Comparison of ENCODE assay signal across 1 cellular context in the genomic region with DNA sequence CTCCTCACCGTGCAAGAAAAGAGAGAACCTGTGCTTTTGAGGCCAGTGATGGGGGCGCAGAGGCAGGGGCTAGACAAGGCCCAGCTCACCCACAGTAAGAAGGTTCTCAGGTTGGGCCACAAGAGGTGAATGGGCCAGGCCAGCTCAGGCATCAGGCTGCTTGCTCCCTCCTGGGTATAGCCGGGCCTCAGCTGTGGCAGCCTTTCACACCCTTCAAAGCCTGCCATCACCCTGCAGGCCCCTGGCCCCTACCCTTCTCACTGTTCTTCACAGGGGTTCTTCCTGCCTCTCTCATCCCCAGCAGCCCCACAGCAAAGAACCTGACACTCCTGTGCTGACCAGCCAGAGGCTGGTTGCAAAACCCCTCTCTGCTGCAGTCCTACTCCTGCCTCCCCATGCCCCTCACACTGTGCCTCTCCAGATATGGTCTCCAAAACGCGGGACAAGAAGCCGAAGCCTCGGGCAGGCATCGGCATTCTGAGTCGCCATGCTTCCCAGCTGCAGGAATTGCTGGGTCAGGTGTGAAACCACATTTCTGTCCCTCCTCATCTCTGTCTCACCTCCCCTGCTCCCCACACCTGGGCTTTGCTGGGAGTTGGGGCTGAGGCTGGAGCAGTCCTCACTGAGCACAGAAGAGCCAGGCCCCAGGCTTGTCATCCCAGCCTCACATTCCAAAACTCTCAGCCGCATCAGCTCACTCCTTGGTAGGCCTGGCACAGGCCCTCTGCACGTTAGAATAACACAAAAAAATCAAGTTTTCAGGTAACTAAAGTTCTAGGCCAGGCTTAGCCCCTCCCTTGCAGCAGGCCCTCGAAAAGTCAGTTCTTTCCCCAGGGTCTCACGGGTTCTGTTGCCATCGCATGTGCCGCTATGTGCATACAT.
TF ChIP-seq lines count a peak whose summit lies in the region.

No MANE protein-coding gene starts in this region.

TF ChIP-seq in K562, 482 proteins besides CTCF, POLR2A, EP300 and RAD21:
- TF ChIP-seq ZNF584 (CRISPR knock-in tag; IDR thresholded peaks at IDR 0.05; ENCODE audit: low read depth), result no peak
- TF ChIP-seq NR2C2 (CRISPR knock-in tag; IDR thresholded peaks at IDR 0.05), result no peak
- 0 out of 2 replicates have a peak, but pooled peaks have one; percentile 2 for TF ChIP-seq NR2C2 (tag; IDR thresholded peaks at IDR 0.05)
